1 cellular context compared by ENCODE assay signal in genomic region chr11:115439385-115439784, GRCh38.
TF ChIP-seq lines count a peak whose summit lies in the region.

No MANE protein-coding gene starts in this region.

TF ChIP-seq in GM23338, 12 proteins besides CTCF, POLR2A, EP300 and RAD21 (continued from another document):
- TF ChIP-seq ZNF462 (CRISPR knock-in tag; IDR thresholded peaks at IDR 0.05) = no peak
- TF ChIP-seq ZNF114 (CRISPR knock-in tag; IDR thresholded peaks at IDR 0.05) = no peak
- TF ChIP-seq CREB1 (CRISPR knock-in tag; IDR thresholded peaks at IDR 0.05; ENCODE audit: low read depth) = no peak
- TF ChIP-seq EZH2phosphoT487 (IDR thresholded peaks at IDR 0.05; ENCODE audit: unreplicated experiment) = no peak
